In genomic region chr6:138103876-138104275, GRCh38 we compare ENCODE assay signal across 16 cellular contexts. TPM values are rescaled to one million over a fixed set of nuclear protein-coding genes. Genes with fewer than 3 reads are reported as not detected.
DNase-seq lines count a peak whose midpoint lies in the region; ATAC-seq and TF ChIP-seq lines count a peak whose summit lies in the region.
"Had no signal": no experiment of that assay in that cellular context is flagged by ENCODE, and none has a peak within 500 bp of the region (broad histone marks: within the 10 kb centered on the region; RNA-seq: fewer than 3 reads in every experiment).

No MANE protein-coding gene starts in this region.

- H3K27ac ChIP-seq in cardiac muscle cell = peak overlapping the region; percentile 62
- H3K27ac ChIP-seq in right cardiac atrium (ENCODE audit: low read length) = no peak overlapping the region
- H3K27ac ChIP-seq in suprapubic skin = peak overlapping the region; percentile 96
- H3K27ac ChIP-seq: tibial nerve had no signal

- no peak for TF ChIP-seq POLR2A in suprapubic skin (IDR thresholded peaks at IDR 0.05)

- H3K36me3 ChIP-seq in cardiac muscle cell = no peaks in the 10 kb centered on the region
- no peaks in the 10 kb centered on the region for H3K36me3 ChIP-seq in suprapubic skin
- H3K36me3 ChIP-seq: tibial nerve had no signal

- peaks cover 16% of the 10 kb centered on the region for H3K4me1 ChIP-seq in cardiac muscle cell (ENCODE audit: low read depth)
- H3K4me1 ChIP-seq in right cardiac atrium (ENCODE audit: control insufficient read depth, insufficient read depth, low read length) = no peaks in the 10 kb centered on the region
- peaks cover 33% of the 10 kb centered on the region for H3K4me1 ChIP-seq in suprapubic skin

- ATAC-seq in right cardiac atrium = no peak
- ATAC-seq in activated T-cell treated with anti-CD3 and anti-CD28 coated beads, Interleukin-2, amount 50 U/mL, for 4 hours = no peak
- ATAC-seq in stimulated activated naive B cell treated with anti-CD40 and anti-IgM and Interleukin-4, amounts not matched to agents 10 μg/mL and 1 μg/mL and 100 μg/mL, for 72 hours (replicated peaks) = no peak
- ATAC-seq: activated T-cell treated with anti-CD3 and anti-CD28 coated beads, Interleukin-2, amount 50 U/mL, for 72 hours had no signal

- H3K9me3 Mint-ChIP-seq in activated T-cell treated with anti-CD3 and anti-CD28 coated beads, Interleukin-2, amount 50 U/mL, for 4 hours = peaks cover under 1% of the 10 kb centered on the region
- H3K9me3 Mint-ChIP-seq in stimulated activated naive B cell treated with anti-CD40 and anti-IgM and Interleukin-4, amounts not matched to agents 10 μg/mL and 1 μg/mL and 100 μg/mL, for 72 hours = no peaks in the 10 kb centered on the region
- H3K9me3 Mint-ChIP-seq: activated CD4-positive, alpha-beta memory T cell treated with anti-CD3 and anti-CD28 coated beads for 36 hours; activated T-cell treated with anti-CD3 and anti-CD28 coated beads, Interleukin-2, amount 50 U/mL, for 72 hours had no signal

- no peak overlapping the region for H3K4me3 Mint-ChIP-seq in activated T-cell treated with anti-CD3 and anti-CD28 coated beads, Interleukin-2, amount 50 U/mL, for 4 hours
- H3K4me3 Mint-ChIP-seq in stimulated activated naive B cell treated with anti-CD40 and anti-IgM and Interleukin-4, amounts not matched to agents 10 μg/mL and 1 μg/mL and 100 μg/mL, for 72 hours = no peak overlapping the region
- H3K4me3 Mint-ChIP-seq: activated CD4-positive, alpha-beta memory T cell treated with anti-CD3 and anti-CD28 coated beads for 36 hours; activated T-cell treated with anti-CD3 and anti-CD28 coated beads, Interleukin-2, amount 50 U/mL, for 72 hours; CD4-positive, alpha-beta memory T cell had no signal

- peaks cover 1% of the 10 kb centered on the region for H3K36me3 Mint-ChIP-seq in activated T-cell treated with anti-CD3 and anti-CD28 coated beads, Interleukin-2, amount 50 U/mL, for 4 hours (ENCODE audit: insufficient read depth)
- peaks cover 0 to 3% of the 10 kb centered on the region in 2 donors for H3K36me3 Mint-ChIP-seq in stimulated activated naive B cell treated with anti-CD40 and anti-IgM and Interleukin-4, amounts not matched to agents 10 μg/mL and 1 μg/mL and 100 μg/mL, for 72 hours
- H3K36me3 Mint-ChIP-seq: activated CD4-positive, alpha-beta memory T cell treated with anti-CD3 and anti-CD28 coated beads for 36 hours had no signal

- DNase-seq in cardiac muscle cell (ENCODE audit: low read depth in 1 of 2, low spot score in 1 of 2) = no peak
- no peak for DNase-seq in right cardiac atrium
- DNase-seq in NCI-H2171 treated with DMSO at 0.1 percent for 48 hours (lab: John Stamatoyannopoulos, UW) = peak; percentile 76
- DNase-seq in epithelial cell of esophagus (ENCODE audit: low read depth) = peak; percentile 57
- DNase-seq in suprapubic skin (ENCODE audit: low spot score in 2 of 2) = no peak
- no peak for DNase-seq in activated T-cell treated with anti-CD3 and anti-CD28 coated beads, Interleukin-2, amount 50 U/mL, for 4 hours
- no peak for DNase-seq in stimulated activated naive B cell treated with anti-CD40 and anti-IgM and Interleukin-4, amounts not matched to agents 10 μg/mL and 1 μg/mL and 100 μg/mL, for 72 hours
- no peak for DNase-seq in DMS53 treated with DMSO at 0.1 percent for 48 hours (lab: John Stamatoyannopoulos, UW; ENCODE audit: unreplicated experiment)
- DNase-seq: ACHN; activated CD4-positive, alpha-beta memory T cell treated with anti-CD3 and anti-CD28 coated beads for 36 hours; activated T-cell treated with anti-CD3 and anti-CD28 coated beads, Interleukin-2, amount 50 U/mL, for 72 hours; CD4-positive, alpha-beta memory T cell; GDM1; H7; SK-N-SH had no signal

- intact Hi-C loops in right cardiac atrium (cut with DNase I) = no loop called here

- H3K4me1 Mint-ChIP-seq in activated T-cell treated with anti-CD3 and anti-CD28 coated beads, Interleukin-2, amount 50 U/mL, for 4 hours (ENCODE audit: low read depth) = peaks cover 16% of the 10 kb centered on the region
- peaks cover 8 to 16% of the 10 kb centered on the region in 2 donors for H3K4me1 Mint-ChIP-seq in stimulated activated naive B cell treated with anti-CD40 and anti-IgM and Interleukin-4, amounts not matched to agents 10 μg/mL and 1 μg/mL and 100 μg/mL, for 72 hours

- H3K4me3 ChIP-seq in cardiac muscle cell = no peak overlapping the region
- H3K4me3 ChIP-seq in right cardiac atrium (ENCODE audit: low read length) = no peak overlapping the region
- H3K4me3 ChIP-seq in epithelial cell of esophagus (ENCODE audit: low read length) = peak overlapping the region; percentile 97
- H3K4me3 ChIP-seq in suprapubic skin = peak overlapping the region; percentile 84
- H3K4me3 ChIP-seq: tibial nerve had no signal

- peaks cover 18% of the 10 kb centered on the region for H3K27me3 Mint-ChIP-seq in activated T-cell treated with anti-CD3 and anti-CD28 coated beads, Interleukin-2, amount 50 U/mL, for 4 hours (ENCODE audit: low read depth)
- H3K27me3 Mint-ChIP-seq in stimulated activated naive B cell treated with anti-CD40 and anti-IgM and Interleukin-4, amounts not matched to agents 10 μg/mL and 1 μg/mL and 100 μg/mL, for 72 hours = peaks cover 48% of the 10 kb centered on the region in 2 donors

- H3K27me3 ChIP-seq in cardiac muscle cell = no peaks in the 10 kb centered on the region
- H3K27me3 ChIP-seq in right cardiac atrium (ENCODE audit: control insufficient read depth, insufficient read depth) = no peaks in the 10 kb centered on the region
- no peaks in the 10 kb centered on the region for H3K27me3 ChIP-seq in suprapubic skin

- H3K9me3 ChIP-seq in cardiac muscle cell (ENCODE audit: low read depth) (no peaks in the 10 kb centered on the region), right cardiac atrium (ENCODE audit: control insufficient read depth, low read length) (no peaks in the 10 kb centered on the region), suprapubic skin (no peaks in the 10 kb centered on the region)
- H3K9me3 ChIP-seq: SK-N-SH, tibial nerve had no signal

- no peak for TF ChIP-seq CTCF in cardiac muscle cell (IDR thresholded peaks at IDR 0.05; ENCODE audit: low read depth, low read length)
- no peak for TF ChIP-seq CTCF in epithelial cell of esophagus (IDR thresholded peaks at IDR 0.05; ENCODE audit: insufficient read depth, low read depth, low read length, missing control alignments)
- no peak for TF ChIP-seq CTCF in suprapubic skin (IDR thresholded peaks at IDR 0.05)

- no peak for TF ChIP-seq EP300 in suprapubic skin (IDR thresholded peaks at IDR 0.05)

- no peak overlapping the region for H3K27ac Mint-ChIP-seq in stimulated activated naive B cell treated with anti-CD40 and anti-IgM and Interleukin-4, amounts not matched to agents 10 μg/mL and 1 μg/mL and 100 μg/mL, for 72 hours
- H3K27ac Mint-ChIP-seq: activated CD4-positive, alpha-beta memory T cell treated with anti-CD3 and anti-CD28 coated beads for 36 hours; activated T-cell treated with anti-CD3 and anti-CD28 coated beads, Interleukin-2, amount 50 U/mL, for 72 hours; CD4-positive, alpha-beta memory T cell had no signal

- 64% methylated on average over 5 of the region's 5 CpGs for WGBS in right cardiac atrium
- WGBS in suprapubic skin = 54% methylated on average over 5 of the region's 5 CpGs

RNA-seq across cellular contexts. Expression of gene PERP, which starts 3.3 kb away (rescaled TPM):
- total RNA-seq in cardiac muscle cell = 37.2 and 40.0 TPM in 2 replicates
- 46.7 and 67.9 TPM in 2 replicates for polyA plus RNA-seq in cardiac muscle cell
- 10 to 100 TPM; 34.6 to 44.6 (median 38.7) TPM for total RNA-seq in right cardiac atrium
- polyA plus RNA-seq in right cardiac atrium = 35.9 TPM
- 1,000 to 10,000 TPM in 3 of 4 donors, 100 to 1,000 TPM in 1; 715 to 1,965 (median 1,827) TPM for total RNA-seq in suprapubic skin
- total RNA-seq in activated T-cell treated with anti-CD3 and anti-CD28 coated beads, Interleukin-2, amount 50 U/mL, for 4 hours = 1 to 10 TPM; 1.0 to 2.0 (median 1.8) TPM

RNA-seq across cellular contexts. Expression of gene ARFGEF3, which starts 57.9 kb away (rescaled TPM):
- total RNA-seq in cardiac muscle cell (1.1 TPM in 2 replicates), right cardiac atrium (1 to 10 TPM; 1.1 to 2.0 (median 1.6) TPM), suprapubic skin (10 to 100 TPM in 2 of 4 donors, 1 to 10 TPM in 2; 5.1 to 20.6 (median 9.6) TPM)
- polyA plus RNA-seq in cardiac muscle cell (0.11 and 0.43 TPM in 2 replicates), right cardiac atrium (0.63 TPM)
- under 1 TPM; 0.16 to 0.53 (median 0.29) TPM for total RNA-seq in activated T-cell treated with anti-CD3 and anti-CD28 coated beads, Interleukin-2, amount 50 U/mL, for 4 hours
- polyA plus RNA-seq: CD4-positive, alpha-beta memory T cell; SK-N-SH had no signal

Comparison
In these comparisons a context has a peak if more than half of its experiments do, and no peak if none do; other contexts are left out.
1. DNase-seq: peak in NCI-H2171 treated with DMSO at 0.1 percent for 48 hours (single experiment) and epithelial cell of esophagus (single experiment); none in cardiac muscle cell (0 of 2), right cardiac atrium (0 of 3), suprapubic skin (0 of 2), activated T-cell treated with anti-CD3 and anti-CD28 coated beads, Interleukin-2, amount 50 U/mL, for 4 hours (single experiment), stimulated activated naive B cell treated with anti-CD40 and anti-IgM and Interleukin-4, amounts not matched to agents 10 μg/mL and 1 μg/mL and 100 μg/mL, for 72 hours (single experiment) and DMS53 treated with DMSO at 0.1 percent for 48 hours (single experiment).
2. H3K4me3 ChIP-seq: peak in epithelial cell of esophagus (single experiment) and suprapubic skin (single experiment); none in cardiac muscle cell (single experiment) and right cardiac atrium (single experiment).
3. RNA of gene PERP, which starts 3.3 kb away (total RNA-seq): 715 to 1,965 TPM in suprapubic skin; 34.6 to 44.6 TPM in right cardiac atrium, 37.2 to 40.0 TPM in cardiac muscle cell and 1.0 to 2.0 TPM in activated T-cell treated with anti-CD3 and anti-CD28 coated beads, Interleukin-2, amount 50 U/mL, for 4 hours; every median in the first group is over 10 times any median in the second.